ENCODE assay signal across 9 cellular contexts in genomic region chr17:65064452-65065019, GRCh38. TPM values are rescaled to one million over a fixed set of nuclear protein-coding genes. Genes with fewer than 3 reads are reported as not detected.
DNase-seq lines count a peak whose midpoint lies in the region; ATAC-seq and TF ChIP-seq lines count a peak whose summit lies in the region.
"Had no signal": no experiment of that assay in that cellular context is flagged by ENCODE, and none has a peak within 500 bp of the region (broad histone marks: within the 10 kb centered on the region; RNA-seq: fewer than 3 reads in every experiment).

No MANE protein-coding gene starts in this region.

- no peaks in the 10 kb centered on the region for H3K9me2 ChIP-seq in GM23248 (ENCODE audit: insufficient read depth)

- no peak overlapping the region for H3K4me2 ChIP-seq in GM23248 (ENCODE audit: unreplicated experiment)

- H3K9me3 ChIP-seq in GM23248 (ENCODE audit: low read depth), result no peaks in the 10 kb centered on the region
- no peaks in the 10 kb centered on the region for H3K9me3 ChIP-seq in esophagus squamous epithelium
- H3K9me3 ChIP-seq in prostate gland, result no peaks in the 10 kb centered on the region

- WGBS in GM23248 (ENCODE audit: low coverage in 1 of 2, low lambda C conversion rate in 2 of 2, missing lambda C conversion rate in 2 of 2), 2 experiments, result 52 to 59% methylated on average over 6 of the region's 6 CpGs
- 30 to 43% methylated on average over 6 of the region's 6 CpGs for WGBS in esophagus squamous epithelium, 2 donors
- WGBS in prostate gland, result 27% methylated on average over 6 of the region's 6 CpGs

- H3K27me3 ChIP-seq in GM23248 (replicated peaks; ENCODE audit: insufficient read depth) (no peaks in the 10 kb centered on the region), esophagus squamous epithelium (no peaks in the 10 kb centered on the region), prostate gland (replicated peaks; ENCODE audit: insufficient read depth) (no peaks in the 10 kb centered on the region)

- peaks cover 9% of the 10 kb centered on the region; the same call in 1 of the 2 replicates for H3F3A ChIP-seq in GM23248 (ENCODE audit: insufficient read depth)

- no peak overlapping the region for H3K4me3 ChIP-seq in GM23248
- no peak overlapping the region for H3K4me3 ChIP-seq in esophagus squamous epithelium
- H3K4me3 ChIP-seq in prostate gland, result no peak overlapping the region

- H3K9ac ChIP-seq in GM23248, result no peak overlapping the region

- no peak for TF ChIP-seq POLR2A in esophagus squamous epithelium (IDR thresholded peaks at IDR 0.05)
- no peak for TF ChIP-seq POLR2A in prostate gland (IDR thresholded peaks at IDR 0.05)

- no peaks in the 10 kb centered on the region for H3K79me2 ChIP-seq in GM23248 (ENCODE audit: insufficient read depth)

- no peaks in the 10 kb centered on the region for H4K20me1 ChIP-seq in GM23248 (ENCODE audit: insufficient read depth)

- H2AFZ ChIP-seq in GM23248, result peak overlapping the region; percentile 74

- peak; percentile 72 for DNase-seq in GM23248
- DNase-seq in RPMI7951 (ENCODE audit: low read depth), result peak; percentile 13
- no peak for DNase-seq in esophagus squamous epithelium (lab: John Stamatoyannopoulos, UW)
- DNase-seq in prostate gland (ENCODE audit: low spot score), result peak; percentile 82
- no peak for DNase-seq in left ventricle myocardium superior
- no peak for DNase-seq in pons (ENCODE audit: low spot score)
- DNase-seq in NCI-H2227 (lab: John Stamatoyannopoulos, UW; ENCODE audit: unreplicated experiment), result no peak
- DNase-seq: NCI-H1436 treated with DMSO at 0.1 percent for 48 hours had no signal

- H3K27ac ChIP-seq in GM23248 (no peak overlapping the region), esophagus squamous epithelium (peak overlapping the region; percentile 46 to 89 (median 78)), prostate gland (peak overlapping the region; percentile 32 to 59)

- H3K4me1 ChIP-seq in GM23248 (ENCODE audit: insufficient read depth) (peaks cover 20% of the 10 kb centered on the region), esophagus squamous epithelium (peaks cover 22 to 80% (median 43%) of the 10 kb centered on the region in 3 donors), prostate gland (replicated peaks) (no peaks in the 10 kb centered on the region)

- in situ Hi-C loops in GM23248 (cut with MboI), result no loop called here

- no peak for ATAC-seq in left ventricle myocardium superior
- no peak for ATAC-seq in HG03025 (IDR thresholded peaks at IDR 0.05; ENCODE audit: low FRiP score, unreplicated experiment)

- no peaks in the 10 kb centered on the region for H3K36me3 ChIP-seq in GM23248 (ENCODE audit: low read depth)
- no peaks in the 10 kb centered on the region for H3K36me3 ChIP-seq in esophagus squamous epithelium
- no peaks in the 10 kb centered on the region for H3K36me3 ChIP-seq in prostate gland

- TF ChIP-seq CTCF in esophagus squamous epithelium (IDR thresholded peaks at IDR 0.05) (no peak), prostate gland (IDR thresholded peaks at IDR 0.05) (no peak)

- intact Hi-C loops in esophagus squamous epithelium (cut with DNase I), result loop anchor here (5.0 kb wide), 1 partner anchor 38 kb away; no protein-coding TSS in a partner anchor
- intact Hi-C loops in prostate gland (cut with DNase I), result no loop called here
- intact Hi-C loops in left ventricle myocardium superior (cut with micrococcal nuclease), result no loop called here

RNA-seq across cellular contexts. Expression of gene GNA13, which starts 8.0 kb away (rescaled TPM):
- total RNA-seq in GM23248 (2014; rRNA removed; shearing (Covaris generic)), result 40.6 and 41.8 TPM in 2 replicates
- 17.2 and 18.5 TPM in 2 replicates for polyA plus RNA-seq in GM23248 (2016; fragmentation: Nextera tagmentation; extraction: Ambion mirVana)
- 38.6 and 48.7 TPM in 2 replicates for total RNA-seq in RPMI7951 (2014; rRNA removed; shearing (Covaris generic))
- total RNA-seq in esophagus squamous epithelium (10 to 100 TPM; 21.3 to 43.1 (median 35.7) TPM), prostate gland (10 to 100 TPM; 35.0 to 68.4 TPM), left ventricle myocardium superior (23.7 TPM)

Comparison
In these comparisons a context has a peak if more than half of its experiments do, and no peak if none do; other contexts are left out.
1. DNase-seq: peak in GM23248 (single experiment), RPMI7951 (single experiment) and prostate gland (single experiment); none in esophagus squamous epithelium (single experiment), left ventricle myocardium superior (single experiment), pons (single experiment) and NCI-H2227 (single experiment).